Comparison of ENCODE assay signal across 14 cellular contexts in the genomic region with DNA sequence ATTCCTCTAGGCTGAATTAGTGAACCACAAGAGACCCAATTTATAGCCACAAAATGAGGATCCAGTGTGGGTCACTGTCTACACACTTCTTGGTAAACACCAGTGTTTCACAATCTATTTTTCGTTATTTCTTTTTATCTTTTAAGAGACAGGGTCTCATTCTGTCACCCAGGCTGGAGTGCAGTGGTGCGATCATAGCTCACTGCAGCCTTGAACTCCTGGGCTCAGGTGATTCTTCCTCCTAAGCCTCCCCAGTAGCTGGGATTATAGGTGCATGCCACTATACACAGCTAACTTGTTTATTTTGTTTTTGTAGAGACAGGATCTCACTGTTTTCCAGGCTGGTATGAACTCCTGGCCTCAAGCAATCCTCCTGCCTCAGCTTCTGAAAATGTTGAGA. TPM values are rescaled to one million over a fixed set of nuclear protein-coding genes. Genes with fewer than 3 reads are reported as not detected.
DNase-seq lines count a peak whose midpoint lies in the region; ATAC-seq, FAIRE-seq and TF ChIP-seq lines count a peak whose summit lies in the region.
"Had no signal": no experiment of that assay in that cellular context is flagged by ENCODE, and none has a peak within 500 bp of the region (broad histone marks: within the 10 kb centered on the region; RNA-seq: fewer than 3 reads in every experiment).

No MANE protein-coding gene starts in this region.

- FAIRE-seq in HepG2 (lab: Jason Lieb, UNC), result no peak
- FAIRE-seq: GM19239, H1 had no signal

- no peaks in the 10 kb centered on the region for H3K9me3 ChIP-seq in HepG2 (ENCODE audit: low read length)
- H3K9me3 ChIP-seq in endodermal cell (ENCODE audit: control insufficient read depth, low read length), result no peaks in the 10 kb centered on the region
- H3K9me3 ChIP-seq: HAP-1 had no signal

- H3K27ac ChIP-seq in 22Rv1 (peak overlapping the region; percentile 91), C4-2B (peak overlapping the region; percentile 89), HepG2 (ENCODE audit: extremely low read length, insufficient read depth, low read length) (peak overlapping the region; percentile 53), endodermal cell (ENCODE audit: low read depth, low read length) (no peak overlapping the region)
- H3K27ac ChIP-seq: HL-60 had no signal

- peak in 1 of 2 experiments; percentile 70; a peak in 2 of 4 replicates for TF ChIP-seq EP300 in HepG2 (IDR thresholded peaks at IDR 0.05; ENCODE audit: low read depth in 2 of 2, low read length in 2 of 2)
- TF ChIP-seq EP300 in HepG2 (CRISPR knock-in tag; IDR thresholded peaks at IDR 0.05; ENCODE audit: borderline replicate concordance), result no peak

- peak overlapping the region; percentile 71 to 92 (median 79) for H3K27ac Mint-ChIP-seq in nephron
- H3K27ac Mint-ChIP-seq in endodermal cell, result no peak overlapping the region
- H3K27ac Mint-ChIP-seq: CD4-positive, CD25-positive, alpha-beta regulatory T cell had no signal

- no peak for TF ChIP-seq RAD21 in HepG2 (CRISPR knock-in tag; IDR thresholded peaks at IDR 0.05)

- H3K4me2 ChIP-seq in HepG2 (ENCODE audit: low read depth, low read length), result peak overlapping the region; percentile 28

- CTCF ChIA-PET in HepG2 (lab: Yijun Ruan, JAX; ENCODE audit: low intra/inter-chr PET ratio, low total read pairs), result interaction anchor here (1.2 to 4.4 kb wide), 3 partner anchors 45 to 118 kb away, joined by 3 to 83 read pairs (median 7); no protein-coding TSS in a partner anchor

- TF ChIP-seq POLR2A in HepG2 (IDR thresholded peaks at IDR 0.05; ENCODE audit: insufficient read depth in 1 of 2, low read depth in 2 of 2, low read length in 2 of 2), result no peak

- no TSS peak for BruUV-seq in HepG2 (replicated peaks; lab: Mats Ljungman, UMichigan)

- peak; percentile 61 for ATAC-seq in HepG2

- no peak overlapping the region for H2AFZ ChIP-seq in HepG2 (ENCODE audit: low read length)

- POLR2A ChIA-PET in HepG2 (lab: Yijun Ruan, JAX), result interaction anchor here (1.1 to 2.2 kb wide), 5 partner anchors 16 to 77 kb away, joined by 3 to 16 read pairs (median 7); partner anchors contain the start of gene SLC45A3

- no peaks in the 10 kb centered on the region for H3K27me3 ChIP-seq in HepG2 (ENCODE audit: control insufficient read depth in 1 of 2, insufficient read depth in 2 of 2, low read length in 2 of 2)
- H3K27me3 ChIP-seq in endodermal cell (ENCODE audit: control insufficient read depth, insufficient read depth, low read length, poor library complexity, severe bottlenecking), result no peaks in the 10 kb centered on the region

- H3K4me1 Mint-ChIP-seq in nephron, result peaks cover 68% of the 10 kb centered on the region
- peaks cover 26% of the 10 kb centered on the region for H3K4me1 Mint-ChIP-seq in endodermal cell

- WGBS in HepG2 (ENCODE audit: low lambda C conversion rate), result 0% methylated on average over 2 of the region's 2 CpGs
- 85 to 92% methylated on average over 2 of the region's 2 CpGs for WGBS in endodermal cell (ENCODE audit: insufficient coverage in 1 of 2, insufficient read length in 1 of 2), 2 experiments

- no peaks in the 10 kb centered on the region for H3K9me3 Mint-ChIP-seq in nephron
- H3K9me3 Mint-ChIP-seq in endodermal cell, result no peaks in the 10 kb centered on the region
- H3K9me3 Mint-ChIP-seq: CD4-positive, CD25-positive, alpha-beta regulatory T cell had no signal

- H3K27me3 Mint-ChIP-seq in nephron (ENCODE audit: low read depth), result no peaks in the 10 kb centered on the region
- H3K27me3 Mint-ChIP-seq in endodermal cell (ENCODE audit: insufficient read depth), result no peaks in the 10 kb centered on the region
- H3K27me3 Mint-ChIP-seq: CD4-positive, CD25-positive, alpha-beta regulatory T cell had no signal

- no peak overlapping the region; a peak in 1 of 6 replicates for H3K4me3 ChIP-seq in HepG2 (replicated peaks in 1 of 3; ENCODE audit: insufficient read depth in 1 of 3, low read depth in 2 of 3, low read length in 3 of 3)
- H3K4me3 ChIP-seq in endodermal cell (ENCODE audit: low read length), result no peak overlapping the region
- H3K4me3 ChIP-seq: HAP-1 had no signal

- peaks cover 78% of the 10 kb centered on the region for H3K4me1 ChIP-seq in HepG2 (ENCODE audit: insufficient read depth, low read length)
- peaks cover 16% of the 10 kb centered on the region for H3K4me1 ChIP-seq in endodermal cell (ENCODE audit: control insufficient read depth, insufficient read depth, low read length)

- H3K4me3 Mint-ChIP-seq in nephron (no peak overlapping the region), endodermal cell (no peak overlapping the region)
- H3K4me3 Mint-ChIP-seq: CD4-positive, CD25-positive, alpha-beta regulatory T cell had no signal

- intact Hi-C loops in HepG2 (cut with micrococcal nuclease; ENCODE audit: unreplicated experiment), result loop anchor here (2.0 kb wide), 2 partner anchors 37 to 117 kb away; no protein-coding TSS in a partner anchor

- H4K20me1 ChIP-seq in HepG2 (ENCODE audit: insufficient read depth, low read length), result no peaks in the 10 kb centered on the region

- H3K36me3 Mint-ChIP-seq in nephron (ENCODE audit: low read depth) (peaks cover 32% of the 10 kb centered on the region), endodermal cell (ENCODE audit: low read depth) (peaks cover 17% of the 10 kb centered on the region)

- TF ChIP-seq CTCF in 22Rv1 (IDR thresholded peaks at IDR 0.05) (no peak), C4-2B (conservative IDR thresholded peaks at IDR 0.05) (no peak), HepG2 (CRISPR knock-in tag; IDR thresholded peaks at IDR 0.05) (no peak), nephron (IDR thresholded peaks at IDR 0.05; ENCODE audit: unreplicated experiment in 3 of 3) (no peak), endodermal cell (conservative IDR thresholded peaks at IDR 0.05) (no peak)

- no peaks in the 10 kb centered on the region for H3K79me2 ChIP-seq in HepG2 (ENCODE audit: insufficient read depth, low read length)

- H3K9ac ChIP-seq in HepG2 (ENCODE audit: insufficient read depth, low read depth, low read length) (no peak overlapping the region), endodermal cell (ENCODE audit: extremely low read depth, low read length, poor library complexity, severe bottlenecking) (no peak overlapping the region)

- peak; percentile 48 for DNase-seq in HepG2 (ENCODE audit: low spot score)
- DNase-seq in cerebellar cortex (ENCODE audit: low spot score), result no peak
- DNase-seq in hypothalamus (lab: John Stamatoyannopoulos, UW), result no peak
- DNase-seq in endodermal cell, result no peak
- DNase-seq: CD4-positive, CD25-positive, alpha-beta regulatory T cell; DMS53; GF-D8 had no signal

- H3K36me3 ChIP-seq in HepG2 (replicated peaks in 1 of 2; ENCODE audit: control insufficient read depth in 1 of 2, insufficient read depth in 2 of 2, low read length in 2 of 2), result no peaks in the 10 kb centered on the region
- peaks cover 69% of the 10 kb centered on the region for H3K36me3 ChIP-seq in endodermal cell (ENCODE audit: control insufficient read depth, insufficient read depth, low read length)

- in situ Hi-C loops in HepG2 (cut with HindIII; ENCODE audit: extremely low pct_ligation_motif_present, low pct_unique_long_range_greater_than_20kb), result no loop called here

RNA-seq across cellular contexts. Expression of gene SLC45A3, which starts 29.3 kb away (rescaled TPM):
- total RNA-seq in HepG2 (2016; rRNA removed; fragmentation: Illumina TruSeq; extraction: Trizol), result 1.9 and 3.4 TPM in 2 replicates
- total RNA-seq in HepG2 (2016; cell fraction: cytosol; rRNA removed; fragmentation: Illumina TruSeq; extraction: Trizol; ENCODE audit: low read depth), result 0.97 and 1.2 TPM in 2 replicates
- total RNA-seq in HepG2 (2016; cell fraction: insoluble cytoplasmic fraction; rRNA removed; fragmentation: Illumina TruSeq; extraction: Trizol), result 1.8 and 4.0 TPM in 2 replicates
- total RNA-seq in HepG2 (2016; cell fraction: membrane; rRNA removed; fragmentation: Illumina TruSeq; extraction: Trizol), result 2.7 and 3.3 TPM in 2 replicates
- 2.3 and 3.7 TPM in 2 replicates for total RNA-seq in HepG2 (2016; cell fraction: nucleus; rRNA removed; fragmentation: Illumina TruSeq; extraction: Trizol)
- 4.1 and 7.3 TPM in 2 replicates for polyA plus RNA-seq in HepG2 (2011; rRNA removed)
- 4.4 TPM in 2 replicates for polyA plus RNA-seq in HepG2 (2011; cell fraction: cytosol; rRNA removed)
- polyA plus RNA-seq in HepG2 (2011; cell fraction: nucleus; rRNA removed), result 7.3 and 8.6 TPM in 2 replicates
- polyA plus RNA-seq in HepG2 (2012), result 4.0 and 4.7 TPM in 2 replicates
- 0.65 and 0.73 TPM in 2 replicates for polyA plus RNA-seq in HepG2 (2016; cell fraction: cytosol; fragmentation: Illumina TruSeq; extraction: Trizol; ENCODE audit: low read depth)
- polyA plus RNA-seq in HepG2 (2016; cell fraction: insoluble cytoplasmic fraction; fragmentation: Illumina TruSeq; extraction: Trizol; ENCODE audit: low read depth), result 2.0 and 2.1 TPM in 2 replicates
- polyA plus RNA-seq in HepG2 (2016; cell fraction: membrane; fragmentation: Illumina TruSeq; extraction: Trizol; ENCODE audit: low read depth), result 2.1 TPM in 2 replicates
- 5.1 and 6.0 TPM in 2 replicates for polyA plus RNA-seq in HepG2 (2016; cell fraction: nucleus; fragmentation: Illumina TruSeq; extraction: Trizol; ENCODE audit: insufficient read depth, low read depth)
- polyA minus RNA-seq in HepG2 (2011; rRNA and poly(A)+ RNA removed; ENCODE audit: low replicate concordance), result 1.8 and 9.9 TPM in 2 replicates
- 3.3 and 3.4 TPM in 2 replicates for polyA minus RNA-seq in HepG2 (2011; cell fraction: cytosol; rRNA and poly(A)+ RNA removed)
- 2.5 and 2.7 TPM in 2 replicates for polyA minus RNA-seq in HepG2 (2011; cell fraction: nucleus; rRNA and poly(A)+ RNA removed)
- total RNA-seq in endodermal cell, result 10 to 100 TPM in 1 of 2 donors, 1 to 10 TPM in 1; 7.9 to 10.2 TPM
- 22.4 TPM for polyA plus RNA-seq in endodermal cell (2013, experiment 1 of 2)
- 17.5 TPM for polyA plus RNA-seq in endodermal cell (2013, experiment 2 of 2)
- polyA plus RNA-seq: CD4-positive, CD25-positive, alpha-beta regulatory T cell had no signal

RNA-seq across cellular contexts. Expression of gene NUCKS1, which starts 40.3 kb away (rescaled TPM):
- total RNA-seq in HepG2 (2016; rRNA removed; fragmentation: Illumina TruSeq; extraction: Trizol) (117 and 194 TPM in 2 replicates), endodermal cell (100 to 1,000 TPM; 380 to 532 TPM)
- 10.3 and 15.8 TPM in 2 replicates for total RNA-seq in HepG2 (2016; cell fraction: cytosol; rRNA removed; fragmentation: Illumina TruSeq; extraction: Trizol; ENCODE audit: low read depth)
- total RNA-seq in HepG2 (2016; cell fraction: insoluble cytoplasmic fraction; rRNA removed; fragmentation: Illumina TruSeq; extraction: Trizol), result 125 and 160 TPM in 2 replicates
- 40.1 and 45.8 TPM in 2 replicates for total RNA-seq in HepG2 (2016; cell fraction: membrane; rRNA removed; fragmentation: Illumina TruSeq; extraction: Trizol)
- total RNA-seq in HepG2 (2016; cell fraction: nucleus; rRNA removed; fragmentation: Illumina TruSeq; extraction: Trizol), result 67.8 and 73.8 TPM in 2 replicates
- polyA plus RNA-seq in HepG2 (2011; rRNA removed), result 25.1 and 35.5 TPM in 2 replicates
- 14.2 and 24.0 TPM in 2 replicates for polyA plus RNA-seq in HepG2 (2011; cell fraction: cytosol; rRNA removed)
- 8.7 and 10.8 TPM in 2 replicates for polyA plus RNA-seq in HepG2 (2011; cell fraction: nucleus; rRNA removed)
- 32.7 and 70.0 TPM in 2 replicates for polyA plus RNA-seq in HepG2 (2012)
- polyA plus RNA-seq in HepG2 (2016; cell fraction: cytosol; fragmentation: Illumina TruSeq; extraction: Trizol; ENCODE audit: low read depth), result 15.9 and 27.1 TPM in 2 replicates
- 186 and 191 TPM in 2 replicates for polyA plus RNA-seq in HepG2 (2016; cell fraction: insoluble cytoplasmic fraction; fragmentation: Illumina TruSeq; extraction: Trizol; ENCODE audit: low read depth)
- 54.3 and 56.5 TPM in 2 replicates for polyA plus RNA-seq in HepG2 (2016; cell fraction: membrane; fragmentation: Illumina TruSeq; extraction: Trizol; ENCODE audit: low read depth)
- 84.6 and 113 TPM in 2 replicates for polyA plus RNA-seq in HepG2 (2016; cell fraction: nucleus; fragmentation: Illumina TruSeq; extraction: Trizol; ENCODE audit: insufficient read depth, low read depth)
- 54.5 and 133 TPM in 2 replicates for polyA minus RNA-seq in HepG2 (2011; rRNA and poly(A)+ RNA removed; ENCODE audit: low replicate concordance)
- 45.1 and 46.0 TPM in 2 replicates for polyA minus RNA-seq in HepG2 (2011; cell fraction: cytosol; rRNA and poly(A)+ RNA removed)
- polyA minus RNA-seq in HepG2 (2011; cell fraction: nucleus; rRNA and poly(A)+ RNA removed), result 41.1 and 52.6 TPM in 2 replicates
- polyA plus RNA-seq in endodermal cell (2013, experiment 1 of 2), result 267 TPM
- polyA plus RNA-seq in endodermal cell (2013, experiment 2 of 2), result 284 TPM
